1 cellular context compared by ENCODE assay signal in the genomic region with DNA sequence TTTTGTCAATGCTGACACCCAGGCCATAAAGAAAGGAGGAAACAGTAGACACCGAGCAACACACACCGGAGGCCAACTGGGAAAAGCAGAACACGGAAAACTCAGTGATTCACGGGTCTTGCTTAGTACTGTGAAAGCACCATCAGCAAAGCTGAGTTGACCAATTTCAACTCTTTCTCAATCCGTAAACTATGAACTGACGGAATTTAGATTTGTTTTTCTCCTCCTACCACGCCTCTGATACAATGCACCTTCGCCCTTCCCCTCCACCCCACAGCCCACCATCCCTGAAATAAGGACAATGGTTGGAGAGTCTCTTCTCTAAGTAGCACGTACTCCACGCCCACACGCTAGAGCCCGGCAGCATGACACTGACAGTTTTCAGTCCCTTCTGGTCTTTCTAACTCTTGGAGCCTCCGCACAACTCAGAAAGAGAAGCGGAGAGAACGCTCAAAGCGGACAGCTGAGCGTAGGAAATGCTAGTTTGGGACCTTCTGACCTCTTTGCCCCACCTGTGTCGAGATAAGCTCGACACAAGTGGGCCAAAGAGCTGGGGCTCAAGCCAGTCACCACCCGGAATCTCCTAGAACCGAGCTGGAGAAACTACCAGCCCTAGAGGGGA.
TF ChIP-seq lines count a peak whose summit lies in the region.

No MANE protein-coding gene starts in this region.

TF ChIP-seq in HEK293, 187 proteins besides CTCF, POLR2A, EP300 and RAD21 (continued from another document):
- TF ChIP-seq, protein P1, sequence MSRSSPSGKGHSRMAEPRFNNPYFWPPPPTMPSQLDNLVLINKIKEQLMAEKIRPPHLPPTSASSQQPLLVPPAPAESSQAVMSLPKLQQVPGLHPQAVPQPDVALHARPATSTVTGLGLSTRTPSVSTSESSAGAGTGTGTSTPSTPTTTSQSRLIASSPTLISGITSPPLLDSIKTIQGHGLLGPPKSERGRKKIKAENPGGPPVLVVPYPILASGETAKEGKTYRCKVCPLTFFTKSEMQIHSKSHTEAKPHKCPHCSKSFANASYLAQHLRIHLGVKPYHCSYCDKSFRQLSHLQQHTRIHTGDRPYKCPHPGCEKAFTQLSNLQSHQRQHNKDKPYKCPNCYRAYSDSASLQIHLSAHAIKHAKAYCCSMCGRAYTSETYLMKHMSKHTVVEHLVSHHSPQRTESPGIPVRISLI (tag by site-specific recombination; IDR thresholded peaks at IDR 0.05): no peak
- TF ChIP-seq ZNF394 (tag by site-specific recombination; IDR thresholded peaks at IDR 0.05; ENCODE audit: borderline replicate concordance): no peak
- peak; percentile 70 for TF ChIP-seq ZFHX2 (tag by site-specific recombination; conservative IDR thresholded peaks at IDR 0.05)
- 0 out of 2 replicates have a peak, but pooled peaks have one; percentile 39 for TF ChIP-seq ZNF366 (tag by site-specific recombination; conservative IDR thresholded peaks at IDR 0.05)
- TF ChIP-seq ZNF571 (tag by site-specific recombination; IDR thresholded peaks at IDR 0.05): no peak
- TF ChIP-seq ZNF777 (tag by site-specific recombination; IDR thresholded peaks at IDR 0.05; ENCODE audit: borderline replicate concordance): no peak
- TF ChIP-seq ZNF292 (tag by site-specific recombination; IDR thresholded peaks at IDR 0.05; ENCODE audit: borderline replicate concordance, low read depth): no peak
- 0 out of 2 replicates have a peak, but pooled peaks have one; percentile 18 for TF ChIP-seq ZNF335 (tag by site-specific recombination; conservative IDR thresholded peaks at IDR 0.05)
- TF ChIP-seq ZNF600 (tag by site-specific recombination; IDR thresholded peaks at IDR 0.05): peak; percentile 59; the same call in 1 of the 2 replicates
- TF ChIP-seq GLIS2 (tag by site-specific recombination; IDR thresholded peaks at IDR 0.05): no peak
- TF ChIP-seq SP2 (tag by site-specific recombination; IDR thresholded peaks at IDR 0.05): peak; percentile 8; the same call in 1 of the 2 replicates
